Comparison of ENCODE assay signal across 8 cellular contexts in genomic region chr6:156720739-156721714, GRCh38. TPM values are rescaled to one million over a fixed set of nuclear protein-coding genes. Genes with fewer than 3 reads are reported as not detected.
A peak's percentile ranks its signal among the peaks of the same experiment; 100 is the strongest.
DNase-seq lines count a peak whose midpoint lies in the region; ATAC-seq and TF ChIP-seq lines count a peak whose summit lies in the region.

No MANE protein-coding gene starts in this region.

- peak overlapping the region; percentile 14 for H3K9ac ChIP-seq in smooth muscle cell (ENCODE audit: low read depth)

- H3K4me2 ChIP-seq in smooth muscle cell = peak overlapping the region; percentile 77

- ATAC-seq in activated CD4-positive, alpha-beta T cell treated with anti-CD3 and anti-CD28 coated beads for 36 hours = peak; percentile 28
- peak; percentile 48 for ATAC-seq in HG03045 (IDR thresholded peaks at IDR 0.05; ENCODE audit: unreplicated experiment)

- H3K9me3 ChIP-seq in smooth muscle cell (replicated peaks; ENCODE audit: low read depth) = no peaks in the 10 kb centered on the region

- H2AFZ ChIP-seq in smooth muscle cell (ENCODE audit: low read depth) = peak overlapping the region; percentile 61

- H3K27me3 ChIP-seq in smooth muscle cell (ENCODE audit: low read depth) = no peaks in the 10 kb centered on the region

- no peak for TF ChIP-seq CTCF in RWPE1 (conservative IDR thresholded peaks at IDR 0.05; ENCODE audit: low read depth)
- no peak for TF ChIP-seq CTCF in smooth muscle cell (IDR thresholded peaks at IDR 0.05; ENCODE audit: borderline replicate concordance, insufficient read depth, poor library complexity, severe bottlenecking)

- H3K4me1 Mint-ChIP-seq in activated CD4-positive, alpha-beta T cell treated with anti-CD3 and anti-CD28 coated beads for 36 hours = peaks cover 20% of the 10 kb centered on the region
- H3K4me1 Mint-ChIP-seq in activated CD4-positive, alpha-beta T cell treated with anti-CD3 and anti-CD28 coated beads, Interleukin-2, amount 10 ng/mL, durations not matched to agents 7 days and 5 days = peaks cover 10% of the 10 kb centered on the region
- peaks cover 11% of the 10 kb centered on the region for H3K4me1 Mint-ChIP-seq in activated T-helper 2 cell treated with anti-CD3 and anti-CD28 coated beads, Interferon-gamma antibody, Interleukin-2, Interleukin-4, amounts not matched to agents 10 μg/mL and 5 μg/mL and 100 μg/mL, durations not matched to agents 14 hours and 24 hours and 36 hours (ENCODE audit: low read depth)

- no peaks in the 10 kb centered on the region for H3K36me3 ChIP-seq in smooth muscle cell (ENCODE audit: low read depth)

- no peak overlapping the region for H3K4me3 Mint-ChIP-seq in activated CD4-positive, alpha-beta T cell treated with anti-CD3 and anti-CD28 coated beads for 36 hours
- H3K4me3 Mint-ChIP-seq in activated CD4-positive, alpha-beta T cell treated with anti-CD3 and anti-CD28 coated beads, Interleukin-2, amount 10 ng/mL, durations not matched to agents 7 days and 5 days = no peak overlapping the region
- no peak overlapping the region for H3K4me3 Mint-ChIP-seq in activated T-helper 2 cell treated with anti-CD3 and anti-CD28 coated beads, Interferon-gamma antibody, Interleukin-2, Interleukin-4, amounts not matched to agents 10 μg/mL and 5 μg/mL and 100 μg/mL, durations not matched to agents 14 hours and 24 hours and 36 hours (ENCODE audit: low read depth)

- H3K79me2 ChIP-seq in smooth muscle cell (ENCODE audit: low read depth) = no peaks in the 10 kb centered on the region

- H3K27me3 Mint-ChIP-seq in activated CD4-positive, alpha-beta T cell treated with anti-CD3 and anti-CD28 coated beads for 36 hours = no peaks in the 10 kb centered on the region
- no peaks in the 10 kb centered on the region for H3K27me3 Mint-ChIP-seq in activated CD4-positive, alpha-beta T cell treated with anti-CD3 and anti-CD28 coated beads, Interleukin-2, amount 10 ng/mL, durations not matched to agents 7 days and 5 days
- H3K27me3 Mint-ChIP-seq in activated T-helper 2 cell treated with anti-CD3 and anti-CD28 coated beads, Interferon-gamma antibody, Interleukin-2, Interleukin-4, amounts not matched to agents 10 μg/mL and 5 μg/mL and 100 μg/mL, durations not matched to agents 14 hours and 24 hours and 36 hours (ENCODE audit: low read depth) = peaks cover 5% of the 10 kb centered on the region

- peaks cover 17% of the 10 kb centered on the region for H3F3A ChIP-seq in smooth muscle cell (ENCODE audit: low read depth)

- H3K27ac Mint-ChIP-seq in activated CD4-positive, alpha-beta T cell treated with anti-CD3 and anti-CD28 coated beads for 36 hours = peak overlapping the region; percentile 19
- H3K27ac Mint-ChIP-seq in activated CD4-positive, alpha-beta T cell treated with anti-CD3 and anti-CD28 coated beads, Interleukin-2, amount 10 ng/mL, durations not matched to agents 7 days and 5 days = no peak overlapping the region
- no peak overlapping the region for H3K27ac Mint-ChIP-seq in activated T-helper 2 cell treated with anti-CD3 and anti-CD28 coated beads, Interferon-gamma antibody, Interleukin-2, Interleukin-4, amounts not matched to agents 10 μg/mL and 5 μg/mL and 100 μg/mL, durations not matched to agents 14 hours and 24 hours and 36 hours

- DNase-seq in activated CD4-positive, alpha-beta T cell treated with anti-CD3 and anti-CD28 coated beads for 36 hours = no peak
- DNase-seq in activated CD4-positive, alpha-beta T cell treated with anti-CD3 and anti-CD28 coated beads, Interleukin-2, amount 10 ng/mL, durations not matched to agents 7 days and 5 days = no peak
- DNase-seq in RWPE1 (ENCODE audit: low spot score) = peak; percentile 41
- DNase-seq in iPS DF 19.7 (ENCODE audit: low read depth, low spot score) = peak; percentile 82
- no peak for DNase-seq in smooth muscle cell (lab: John Stamatoyannopoulos, UW; ENCODE audit: unreplicated experiment)
- no peak for DNase-seq in activated T-helper 2 cell treated with anti-CD3 and anti-CD28 coated beads, Interferon-gamma antibody, Interleukin-2, Interleukin-4, amounts not matched to agents 10 μg/mL and 5 μg/mL and 100 μg/mL, durations not matched to agents 14 hours and 24 hours and 36 hours (ENCODE audit: low spot score)
- no peak for DNase-seq in NCI-H1694 (lab: John Stamatoyannopoulos, UW)

- intact Hi-C loops in activated CD4-positive, alpha-beta T cell treated with anti-CD3 and anti-CD28 coated beads for 36 hours (cut with DNase I, micrococcal nuclease) = loop anchor here in 1 of 2 experiments (1.0 to 2.0 kb wide), 2 partner anchors 34 to 56 kb away; partner anchors contain the start of gene ARID1B
- intact Hi-C loops in activated T-helper 2 cell treated with anti-CD3 and anti-CD28 coated beads, Interferon-gamma antibody, Interleukin-2, Interleukin-4, amounts not matched to agents 10 μg/mL and 5 μg/mL and 100 μg/mL, durations not matched to agents 14 hours and 24 hours and 36 hours (cut with micrococcal nuclease) = no loop called here

- 29% methylated on average over 16 of the region's 16 CpGs for WGBS in smooth muscle cell (ENCODE audit: low lambda C conversion rate)

- CTCF ChIA-PET in activated CD4-positive, alpha-beta T cell treated with anti-CD3 and anti-CD28 coated beads for 36 hours (lab: Charles Lee) = interaction anchor here (0.6 to 1.5 kb wide), 4 partner anchors 11 to 133 kb away, joined by 3 to 4 read pairs (median 3); partner anchors contain the start of gene ARID1B
- CTCF ChIA-PET in activated CD4-positive, alpha-beta T cell treated with anti-CD3 and anti-CD28 coated beads, Interleukin-2, amount 10 ng/mL, durations not matched to agents 7 days and 5 days (lab: Charles Lee) = interaction anchor here (1.0 to 1.2 kb wide), 2 partner anchors 23 to 32 kb away, joined by 3 read pairs; no protein-coding TSS in a partner anchor
- CTCF ChIA-PET in RWPE1 (lab: Yijun Ruan, JAX) = interaction anchor here (0.5 to 0.7 kb wide), 5 partner anchors 37 to 1394 kb away, joined by 3 to 4 read pairs (median 3); no protein-coding TSS in a partner anchor

- no peaks in the 10 kb centered on the region for H3K9me3 Mint-ChIP-seq in activated CD4-positive, alpha-beta T cell treated with anti-CD3 and anti-CD28 coated beads for 36 hours (ENCODE audit: low read depth)
- H3K9me3 Mint-ChIP-seq in activated CD4-positive, alpha-beta T cell treated with anti-CD3 and anti-CD28 coated beads, Interleukin-2, amount 10 ng/mL, durations not matched to agents 7 days and 5 days = no peaks in the 10 kb centered on the region
- H3K9me3 Mint-ChIP-seq in activated T-helper 2 cell treated with anti-CD3 and anti-CD28 coated beads, Interferon-gamma antibody, Interleukin-2, Interleukin-4, amounts not matched to agents 10 μg/mL and 5 μg/mL and 100 μg/mL, durations not matched to agents 14 hours and 24 hours and 36 hours = no peaks in the 10 kb centered on the region

- no peaks in the 10 kb centered on the region for H3K36me3 Mint-ChIP-seq in activated CD4-positive, alpha-beta T cell treated with anti-CD3 and anti-CD28 coated beads for 36 hours (ENCODE audit: low read depth)
- no peaks in the 10 kb centered on the region for H3K36me3 Mint-ChIP-seq in activated CD4-positive, alpha-beta T cell treated with anti-CD3 and anti-CD28 coated beads, Interleukin-2, amount 10 ng/mL, durations not matched to agents 7 days and 5 days (ENCODE audit: low read depth)
- H3K36me3 Mint-ChIP-seq in activated T-helper 2 cell treated with anti-CD3 and anti-CD28 coated beads, Interferon-gamma antibody, Interleukin-2, Interleukin-4, amounts not matched to agents 10 μg/mL and 5 μg/mL and 100 μg/mL, durations not matched to agents 14 hours and 24 hours and 36 hours (ENCODE audit: low read depth) = no peaks in the 10 kb centered on the region

- H3K27ac ChIP-seq in RWPE1 = peak overlapping the region; percentile 93
- peak overlapping the region; percentile 86 for H3K27ac ChIP-seq in smooth muscle cell (ENCODE audit: low read depth)

- H3K4me3 ChIP-seq in smooth muscle cell = no peak overlapping the region

- no peaks in the 10 kb centered on the region for H4K20me1 ChIP-seq in smooth muscle cell (ENCODE audit: low read depth)

- H3K4me1 ChIP-seq in smooth muscle cell (ENCODE audit: low read depth) = peaks cover 21% of the 10 kb centered on the region

- POLR2A ChIA-PET in activated CD4-positive, alpha-beta T cell treated with anti-CD3 and anti-CD28 coated beads for 36 hours (lab: Charles Lee) = interaction anchor here (0.9 kb wide), 1 partner anchor 35 kb away, joined by 3 read pairs; no protein-coding TSS in a partner anchor
- POLR2A ChIA-PET in activated CD4-positive, alpha-beta T cell treated with anti-CD3 and anti-CD28 coated beads, Interleukin-2, amount 10 ng/mL, durations not matched to agents 7 days and 5 days (lab: Charles Lee) = no interaction called here
- POLR2A ChIA-PET in RWPE1 (lab: Yijun Ruan, JAX; ENCODE audit: low non-redundant PET) = interaction anchor here (0.6 to 1.3 kb wide), 3 partner anchors 13 to 40 kb away, joined by 3 to 5 read pairs (median 3); no protein-coding TSS in a partner anchor

RNA-seq across cellular contexts. Expression of gene ARID1B, which starts 56.2 kb away (rescaled TPM):
- 10 to 100 TPM; 42.2 to 53.6 TPM for total RNA-seq in activated CD4-positive, alpha-beta T cell treated with anti-CD3 and anti-CD28 coated beads for 36 hours
- 10 to 100 TPM; 76.8 to 89.6 TPM for total RNA-seq in activated CD4-positive, alpha-beta T cell treated with anti-CD3 and anti-CD28 coated beads, Interleukin-2, amount 10 ng/mL, durations not matched to agents 7 days and 5 days
- 52.8 and 65.4 TPM in 2 replicates for total RNA-seq in smooth muscle cell
- polyA plus RNA-seq in smooth muscle cell = 30.1 and 40.2 TPM in 2 replicates
- total RNA-seq in activated T-helper 2 cell treated with anti-CD3 and anti-CD28 coated beads, Interferon-gamma antibody, Interleukin-2, Interleukin-4, amounts not matched to agents 10 μg/mL and 5 μg/mL and 100 μg/mL, durations not matched to agents 14 hours and 24 hours and 36 hours = 65.6 and 66.3 TPM in 2 replicates

Comparison
In these comparisons a context has a peak if more than half of its experiments do, and no peak if none do; other contexts are left out.
1. DNase-seq: peak in RWPE1 (single experiment) and iPS DF 19.7 (single experiment); none in activated CD4-positive, alpha-beta T cell treated with anti-CD3 and anti-CD28 coated beads for 36 hours (single experiment), activated CD4-positive, alpha-beta T cell treated with anti-CD3 and anti-CD28 coated beads, Interleukin-2, amount 10 ng/mL, durations not matched to agents 7 days and 5 days (single experiment), smooth muscle cell (single experiment), activated T-helper 2 cell treated with anti-CD3 and anti-CD28 coated beads, Interferon-gamma antibody, Interleukin-2, Interleukin-4, amounts not matched to agents 10 μg/mL and 5 μg/mL and 100 μg/mL, durations not matched to agents 14 hours and 24 hours and 36 hours (single experiment) and NCI-H1694 (single experiment).